ENCODE assay signal across 10 cellular contexts in the genomic region with DNA sequence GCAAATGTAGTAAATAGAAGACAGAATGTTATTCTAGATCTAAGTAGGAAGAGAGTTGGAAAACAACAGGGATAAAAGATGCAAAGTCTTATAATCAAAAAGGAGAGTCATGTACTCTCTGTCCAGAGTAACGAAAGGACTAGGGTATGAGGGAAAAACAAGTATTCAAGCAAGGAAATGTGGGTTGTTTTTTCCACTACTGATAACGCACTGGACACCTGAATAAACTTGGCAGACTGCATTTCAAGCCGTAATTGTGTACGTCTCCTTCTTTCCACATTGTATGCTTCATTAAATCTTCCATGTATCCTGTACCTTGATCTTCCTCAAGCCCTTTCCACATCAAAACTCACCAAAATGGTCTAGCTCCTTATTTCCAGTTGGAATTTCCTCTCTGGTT.
"Had no signal": no experiment of that assay in that cellular context is flagged by ENCODE, and none has a peak within 500 bp of the region (broad histone marks: within the 10 kb centered on the region; RNA-seq: fewer than 3 reads in every experiment).

No MANE protein-coding gene starts in this region.

- H3K27me3 ChIP-seq: thyroid gland, uterus had no signal

- H3K4me1 Mint-ChIP-seq: activated naive CD4-positive, alpha-beta T cell treated with anti-CD3 and anti-CD28 coated beads, Interleukin-2, amount 50 U/mL, for 24 hours had no signal

- H3K4me3 ChIP-seq: left ventricle myocardium inferior, skin epidermis, thyroid gland, uterus had no signal

- H3K4me1 ChIP-seq: left ventricle myocardium inferior, uterus had no signal

- H3K27me3 Mint-ChIP-seq: activated naive CD4-positive, alpha-beta T cell treated with anti-CD3 and anti-CD28 coated beads, Interleukin-2, amount 50 U/mL, for 24 hours had no signal

- DNase-seq: activated CD4-positive, alpha-beta T cell treated with anti-CD3 and anti-CD28 coated beads, Interleukin-2, amount 50 U/mL, for 1 hour; activated CD8-positive, alpha-beta memory T cell treated with anti-CD3 and anti-CD28 coated beads, Interleukin-2, amount 50 U/mL, for 48 hours; activated effector memory CD4-positive, alpha-beta T cell treated with Interleukin-2 at 50 U/mL for 16 hours; islet precursor cell; left ventricle myocardium inferior; retina; thyroid gland; uterus had no signal

- H3K36me3 ChIP-seq: thyroid gland, uterus had no signal

- H3K4me3 Mint-ChIP-seq: activated naive CD4-positive, alpha-beta T cell treated with anti-CD3 and anti-CD28 coated beads, Interleukin-2, amount 50 U/mL, for 24 hours had no signal

- H3K9me3 ChIP-seq: thyroid gland, uterus had no signal

- H3K27ac Mint-ChIP-seq: activated naive CD4-positive, alpha-beta T cell treated with anti-CD3 and anti-CD28 coated beads, Interleukin-2, amount 50 U/mL, for 24 hours had no signal

- H3K27ac ChIP-seq: left ventricle myocardium inferior, skin epidermis, thyroid gland, uterus had no signal
